In genomic region chr9:121652037-121652837, GRCh38 we compare ENCODE assay signal across 9 cellular contexts. TPM values are rescaled to one million over a fixed set of nuclear protein-coding genes. Genes with fewer than 3 reads are reported as not detected.
A peak's percentile ranks its signal among the peaks of the same experiment; 100 is the strongest.
DNase-seq lines count a peak whose midpoint lies in the region; ATAC-seq, FAIRE-seq and TF ChIP-seq lines count a peak whose summit lies in the region.
"Had no signal": no experiment of that assay in that cellular context is flagged by ENCODE, and none has a peak within 500 bp of the region (broad histone marks: within the 10 kb centered on the region; RNA-seq: fewer than 3 reads in every experiment).

No MANE protein-coding gene starts in this region.

- no peak for TF ChIP-seq POLR2A in K562 (conservative IDR thresholded peaks at IDR 0.05)
- no peak for TF ChIP-seq POLR2A in suprapubic skin (IDR thresholded peaks at IDR 0.05)

- H3K9me3 ChIP-seq in K562 (replicated peaks; ENCODE audit: control insufficient read depth, insufficient read depth, low read depth, low read length) (no peaks in the 10 kb centered on the region), suprapubic skin (no peaks in the 10 kb centered on the region)

- no peak overlapping the region for H3K9ac ChIP-seq in K562 (ENCODE audit: insufficient read depth in 1 of 2, low read depth in 2 of 2, low read length in 2 of 2)

- peaks cover 23% of the 10 kb centered on the region; the same call in 1 of the 2 replicates for H4K20me1 ChIP-seq in K562 (replicated peaks; ENCODE audit: control insufficient read depth, insufficient read depth, low read length)

- H3K79me2 ChIP-seq in K562 (ENCODE audit: control insufficient read depth, insufficient read depth, low read length): no peaks in the 10 kb centered on the region

- DNase-seq in DMS 273 (lab: John Stamatoyannopoulos, UW; ENCODE audit: unreplicated experiment): peak; percentile 74
- DNase-seq in DMS 273 treated with DMSO at 0.1 percent for 48 hours (lab: John Stamatoyannopoulos, UW): no peak
- no peak for DNase-seq in K562 (ENCODE audit: extremely low read depth in 1 of 4, low spot score in 3 of 4)
- peak; percentile 95 for DNase-seq in left kidney (ENCODE audit: low read depth, low spot score)
- no peak for DNase-seq in suprapubic skin (ENCODE audit: low spot score in 2 of 2)
- no peak for DNase-seq in NCI-H345 (lab: John Stamatoyannopoulos, UW)
- DNase-seq: 8988T had no signal

- no peaks in the 10 kb centered on the region for H3K9me1 ChIP-seq in K562 (ENCODE audit: control insufficient read depth, insufficient read depth, low read length)

- peaks cover 0 to 15% of the 10 kb centered on the region in 2 experiments; a peak in 3 of 5 replicates for H3K4me1 ChIP-seq in K562 (replicated peaks in 1 of 2; ENCODE audit: control insufficient read depth in 2 of 2, insufficient read depth in 2 of 2, low read length in 2 of 2)
- peaks cover 30% of the 10 kb centered on the region for H3K4me1 ChIP-seq in suprapubic skin

- ATAC-seq in K562: no peak
- no peak for ATAC-seq in HG02973 (IDR thresholded peaks at IDR 0.05; ENCODE audit: unreplicated experiment)
- no peak for ATAC-seq in GM19324 (IDR thresholded peaks at IDR 0.05; ENCODE audit: low FRiP score, unreplicated experiment)

- no peak overlapping the region for H3K27ac ChIP-seq in K562 (ENCODE audit: extremely low read depth, low read depth, low read length)
- peak overlapping the region; percentile 57 for H3K27ac ChIP-seq in suprapubic skin

- in situ Hi-C loops in K562 (cut with MboI): no loop called here

- BruUV-seq in K562 (replicated peaks; lab: Mats Ljungman, UMichigan): no TSS peak

- POLR2A ChIA-PET in K562 (lab: Yijun Ruan, JAX): interaction anchor here (0.6 to 0.8 kb wide), 2 partner anchors 145 to 1654 kb away, joined by 3 to 4 read pairs; no protein-coding TSS in a partner anchor

- H3K4me3 ChIP-seq in K562 (no peak overlapping the region), suprapubic skin (peak overlapping the region; percentile 64)

- H3K27me3 ChIP-seq in K562 (ENCODE audit: control insufficient read depth in 2 of 2, insufficient read depth in 2 of 2, low read length in 2 of 2): peaks cover 19 to 77% of the 10 kb centered on the region in 2 experiments
- peaks cover 3% of the 10 kb centered on the region for H3K27me3 ChIP-seq in suprapubic skin

- 5% methylated on average over 22 of the region's 29 CpGs for WGBS in K562 (ENCODE audit: insufficient coverage, low coverage, missing lambda C conversion rate)
- whole genome bisulfite sequencing in suprapubic skin: 21% methylated on average over 24 of the region's 29 CpGs

- TF ChIP-seq CTCF in K562 (IDR thresholded peaks at IDR 0.05 in 2 of 3, conservative IDR thresholded peaks at IDR 0.05 in 1 of 3; ENCODE audit: insufficient read depth in 2 of 3, low read depth in 1 of 3, low read length in 3 of 3) (no peak), suprapubic skin (IDR thresholded peaks at IDR 0.05) (no peak)

- H3K4me2 ChIP-seq in K562 (ENCODE audit: insufficient read depth, low read length): no peak overlapping the region

- no peak for TF ChIP-seq EP300 in K562 (IDR thresholded peaks at IDR 0.05; ENCODE audit: low read length)
- no peak for TF ChIP-seq EP300 in suprapubic skin (IDR thresholded peaks at IDR 0.05)

- H3K36me3 ChIP-seq in K562 (ENCODE audit: control insufficient read depth, insufficient read depth, low read length): no peaks in the 10 kb centered on the region
- H3K36me3 ChIP-seq in suprapubic skin: no peaks in the 10 kb centered on the region

- intact Hi-C loops in K562 (cut with micrococcal nuclease): no loop called here

- CTCF ChIA-PET in K562 (lab: Yijun Ruan, JAX; ENCODE audit: low intra/inter-chr PET ratio): no interaction called here

- no peak overlapping the region for H2AFZ ChIP-seq in K562 (ENCODE audit: low read depth, low read length)

- no peak for TF ChIP-seq RAD21 in K562 (CRISPR knock-in tag; conservative IDR thresholded peaks at IDR 0.05 in 1 of 2, IDR thresholded peaks at IDR 0.05 in 1 of 2)

- FAIRE-seq in K562 (lab: Jason Lieb, UNC): no peak

TF ChIP-seq in K562, 482 proteins besides CTCF, POLR2A, EP300 and RAD21:
- TF ChIP-seq ZKSCAN8 (CRISPR knock-in tag; IDR thresholded peaks at IDR 0.05) (no peak), TEAD2 (tag; IDR thresholded peaks at IDR 0.05) (no peak), NFIC (IDR thresholded peaks at IDR 0.05) (peak; percentile 45; the same call in 1 of the 2 replicates)

RNA-seq across cellular contexts. Expression of gene DAB2IP, which starts 0.8 kb away (rescaled TPM):
- 0.28 TPM in 1 of 2 replicates, not detected in the other for total RNA-seq in K562 (2011; cell fraction: chromatin; rRNA removed; ENCODE audit: low replicate concordance)
- total RNA-seq in K562 (2011; cell fraction: nucleolus; rRNA removed): under 0.01 TPM in 1 of 2 replicates, not detected in the other
- total RNA-seq in K562 (2011; cell fraction: nucleoplasm; rRNA removed): not detected in 2 replicates
- total RNA-seq in K562 (2014; rRNA removed) (not detected in 2 replicates), K562 (2014; rRNA removed; fragmentation: Illumina TruSeq; extraction: Trizol) (not detected in 2 replicates), K562 (2015; rRNA removed; fragmentation: Illumina TruSeq; extraction: Trizol) (0.04 TPM in 1 of 2 replicates, not detected in the other), K562 (2021) (0.31 and 0.38 TPM in 2 replicates), suprapubic skin (10 to 100 TPM; 47.6 to 55.6 (median 50.3) TPM)
- polyA plus RNA-seq in K562 (2011; rRNA removed) (0.03 and 0.10 TPM in 2 replicates), K562 (2014; fragmentation: Illumina TruSeq; extraction: Trizol) (not detected in 2 replicates), K562 (2014; fragmentation: Nextera tagmentation; extraction: Ambion mirVana) (under 1 TPM in 1 of 2 experiments, not detected in 1; 0.06 TPM), K562 (2014; rRNA removed) (not detected in 2 replicates)
- 0.03 and 0.07 TPM in 2 replicates for polyA plus RNA-seq in K562 (2011; cell fraction: cytosol; rRNA removed)
- 0.23 and 0.48 TPM in 2 replicates for polyA plus RNA-seq in K562 (2011; cell fraction: nucleus; rRNA removed)
- polyA plus RNA-seq in K562 (2012): 0.03 and 0.11 TPM in 2 replicates
- polyA minus RNA-seq in K562 (2011; rRNA and poly(A)+ RNA removed): 0.07 TPM in 1 of 2 replicates, not detected in the other
- 0.67 and 0.82 TPM in 2 replicates for polyA minus RNA-seq in K562 (2011; cell fraction: cytosol; rRNA and poly(A)+ RNA removed)
- 0.13 and 0.22 TPM in 2 replicates for polyA minus RNA-seq in K562 (2011; cell fraction: nucleus; rRNA and poly(A)+ RNA removed)

Comparison
In these comparisons a context has a peak if more than half of its experiments do, and no peak if none do; other contexts are left out.
1. DNase-seq: peak in DMS 273 (single experiment) and left kidney (single experiment); none in DMS 273 treated with DMSO at 0.1 percent for 48 hours (single experiment), K562 (0 of 4), suprapubic skin (0 of 2) and NCI-H345 (single experiment).
2. RNA of gene DAB2IP, which starts 0.8 kb away (total RNA-seq): 47.6 to 55.6 TPM in suprapubic skin; under 0.01 to 0.38 TPM in K562; every median in the first group is over 10 times any median in the second.